Comparison of ENCODE assay signal across 9 cellular contexts in the genomic region with DNA sequence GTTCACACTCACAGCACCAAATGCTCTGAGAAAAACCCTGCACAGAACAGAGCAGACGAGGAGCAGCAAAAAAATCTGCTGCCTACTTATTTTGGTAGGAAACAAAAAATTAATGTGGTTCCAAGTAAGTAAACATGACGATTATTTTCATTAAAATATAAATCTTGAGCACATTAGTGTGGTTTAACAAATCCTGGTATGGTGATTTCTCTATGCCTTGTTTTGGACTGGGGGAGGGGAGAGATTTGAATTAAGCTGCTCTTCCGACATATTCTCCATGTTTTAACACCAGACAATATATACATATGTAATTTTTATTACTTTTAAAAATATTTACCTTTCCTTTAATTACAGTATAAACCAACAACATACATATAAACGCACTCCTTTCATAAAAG. TPM values are rescaled to one million over a fixed set of nuclear protein-coding genes. Genes with fewer than 3 reads are reported as not detected.
DNase-seq lines count a peak whose midpoint lies in the region; ATAC-seq, FAIRE-seq and TF ChIP-seq lines count a peak whose summit lies in the region.
"Had no signal": no experiment of that assay in that cellular context is flagged by ENCODE, and none has a peak within 500 bp of the region (broad histone marks: within the 10 kb centered on the region; RNA-seq: fewer than 3 reads in every experiment).

No MANE protein-coding gene starts in this region.

- no peaks in the 10 kb centered on the region for H4K20me1 ChIP-seq in PC-9 (ENCODE audit: insufficient read depth)

- intact Hi-C loops in PC-9 (cut with micrococcal nuclease; ENCODE audit: unreplicated experiment) (loop anchor here (2.0 to 5.0 kb wide), 2 partner anchors 123 to 618 kb away; no protein-coding TSS in a partner anchor), esophagus muscularis mucosa (cut with DNase I) (loop anchor here (2.0 to 10.0 kb wide), 5 partner anchors 72 to 365 kb away; partner anchors contain the start of gene ARSJ)

- peak overlapping the region; percentile 87 for H3K4me2 ChIP-seq in PC-9

- no peaks in the 10 kb centered on the region for H3K9me2 ChIP-seq in PC-9 (ENCODE audit: insufficient read depth)

- H3K36me3 Mint-ChIP-seq in progenitor cell of endocrine pancreas (ENCODE audit: insufficient read depth): no peaks in the 10 kb centered on the region

- no peak for TF ChIP-seq CTCF in PC-9 (conservative IDR thresholded peaks at IDR 0.05)
- no peak for TF ChIP-seq CTCF in esophagus muscularis mucosa (IDR thresholded peaks at IDR 0.05)
- TF ChIP-seq CTCF in progenitor cell of endocrine pancreas (IDR thresholded peaks at IDR 0.05; ENCODE audit: unreplicated experiment): no peak

- peak overlapping the region; percentile 87; the same call in 1 of the 2 replicates for H2AFZ ChIP-seq in PC-9

- TF ChIP-seq POLR2A in esophagus muscularis mucosa (IDR thresholded peaks at IDR 0.05; ENCODE audit: low read depth) (no peak), H54 (IDR thresholded peaks at IDR 0.05; ENCODE audit: low read depth, low read length) (no peak)

- peak overlapping the region; percentile 95 for H3K27ac Mint-ChIP-seq in progenitor cell of endocrine pancreas

- no peak for TF ChIP-seq EP300 in esophagus muscularis mucosa (IDR thresholded peaks at IDR 0.05)

- H3K4me1 Mint-ChIP-seq in progenitor cell of endocrine pancreas (ENCODE audit: low read depth): peaks cover 48% of the 10 kb centered on the region

- H3K4me1 ChIP-seq in PC-9 (replicated peaks; ENCODE audit: insufficient read depth) (peaks cover 6% of the 10 kb centered on the region), esophagus muscularis mucosa (peaks cover 20 to 51% (median 48%) of the 10 kb centered on the region in 4 donors)

- peak overlapping the region; percentile 87 for H3K4me3 Mint-ChIP-seq in progenitor cell of endocrine pancreas (ENCODE audit: low read depth)

- 16% methylated on average over 4 of the region's 4 CpGs for WGBS in esophagus muscularis mucosa

- H3K79me2 ChIP-seq in PC-9 (ENCODE audit: low read depth): no peaks in the 10 kb centered on the region

- H3K27me3 Mint-ChIP-seq in progenitor cell of endocrine pancreas: no peaks in the 10 kb centered on the region

- POLR2A ChIA-PET in PC-9 (lab: Charles Lee; ENCODE audit: unreplicated experiment): no interaction called here

- no peak for ATAC-seq in GM18909 (IDR thresholded peaks at IDR 0.05; ENCODE audit: poor library complexity, unreplicated experiment)
- ATAC-seq: K562 had no signal

- BruUV-seq in PC-9 (replicated peaks; lab: Mats Ljungman, UMichigan): no TSS peak

- H3K36me3 ChIP-seq in PC-9 (ENCODE audit: low read depth) (no peaks in the 10 kb centered on the region), esophagus muscularis mucosa (no peaks in the 10 kb centered on the region)

- H3K4me3 ChIP-seq in PC-9 (peak overlapping the region; percentile 71; the same call in 1 of the 2 replicates), esophagus muscularis mucosa (peak overlapping the region; percentile 66 to 91 (median 78))
- H3K4me3 ChIP-seq: K562 had no signal

- peaks cover 5% of the 10 kb centered on the region; the same call in 1 of the 2 replicates for H3F3A ChIP-seq in PC-9 (ENCODE audit: insufficient read depth, low read depth)

- FAIRE-seq in H54 (lab: Jason Lieb, UNC): no peak
- FAIRE-seq: K562 had no signal

- DNase-seq in ELR (ENCODE audit: low read depth) (peak; percentile 27), PC-9 (no peak), esophagus muscularis mucosa (ENCODE audit: extremely low spot score) (no peak), progenitor cell of endocrine pancreas (ENCODE audit: low spot score, unreplicated experiment) (no peak), H54 (ENCODE audit: insufficient read length, low spot score) (no peak)
- DNase-seq in activated effector memory CD4-positive, alpha-beta T cell treated with anti-CD3 and anti-CD28 coated beads, Interleukin-2, amount 50 U/mL, for 16 hours: no peak
- DNase-seq in effector CD8-positive, alpha-beta T cell (lab: John Stamatoyannopoulos, UW): no peak

- H3K9me3 Mint-ChIP-seq in progenitor cell of endocrine pancreas (ENCODE audit: low read depth): no peaks in the 10 kb centered on the region

- CTCF ChIA-PET in PC-9 (lab: Charles Lee): no interaction called here

- H3K27me3 ChIP-seq in PC-9 (ENCODE audit: insufficient read depth, low read depth) (no peaks in the 10 kb centered on the region), esophagus muscularis mucosa (no peaks in the 10 kb centered on the region)

- H3K27ac ChIP-seq in PC-9: no peak overlapping the region
- H3K27ac ChIP-seq in esophagus muscularis mucosa (replicated peaks in 1 of 4): peak overlapping the region; percentile 96 to 99 (median 98)

- H3K9me3 ChIP-seq in PC-9 (ENCODE audit: insufficient read depth, low read depth) (no peaks in the 10 kb centered on the region), esophagus muscularis mucosa (no peaks in the 10 kb centered on the region)

RNA-seq across cellular contexts. Expression of gene CAMK2D, which starts 1.8 kb away (rescaled TPM):
- total RNA-seq in PC-9 (2021): 7.1 and 10.5 TPM in 2 replicates
- total RNA-seq in esophagus muscularis mucosa: 10 to 100 TPM; 48.2 to 66.2 (median 51.2) TPM
- total RNA-seq in progenitor cell of endocrine pancreas: 72.2 and 74.4 TPM in 2 replicates
